Comparison of ENCODE assay signal across 1 cellular context in the genomic region with DNA sequence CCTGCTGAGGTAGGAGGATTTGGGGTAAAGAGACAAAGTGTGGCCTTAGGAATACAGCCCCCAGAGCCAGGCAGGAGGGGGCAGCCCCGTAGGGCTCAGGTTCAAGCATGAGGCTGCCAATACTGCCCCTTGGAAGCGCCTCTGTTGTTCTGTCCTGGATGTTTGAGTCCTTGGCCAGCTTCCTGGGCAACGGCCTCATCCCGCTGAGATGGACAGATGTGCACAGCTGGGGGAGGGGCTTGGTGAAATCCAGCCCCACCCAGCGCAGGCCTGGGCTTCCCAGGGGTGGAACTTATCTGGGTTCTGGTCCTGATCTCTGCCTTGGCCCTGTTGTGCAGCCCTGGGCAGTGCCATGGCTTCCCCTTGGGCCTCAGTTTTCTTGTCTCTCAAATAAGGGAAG.
TF ChIP-seq lines count a peak whose summit lies in the region.

No MANE protein-coding gene starts in this region.

TF ChIP-seq in GM23338, 12 proteins besides CTCF, POLR2A, EP300 and RAD21:
- TF ChIP-seq, protein P1, sequence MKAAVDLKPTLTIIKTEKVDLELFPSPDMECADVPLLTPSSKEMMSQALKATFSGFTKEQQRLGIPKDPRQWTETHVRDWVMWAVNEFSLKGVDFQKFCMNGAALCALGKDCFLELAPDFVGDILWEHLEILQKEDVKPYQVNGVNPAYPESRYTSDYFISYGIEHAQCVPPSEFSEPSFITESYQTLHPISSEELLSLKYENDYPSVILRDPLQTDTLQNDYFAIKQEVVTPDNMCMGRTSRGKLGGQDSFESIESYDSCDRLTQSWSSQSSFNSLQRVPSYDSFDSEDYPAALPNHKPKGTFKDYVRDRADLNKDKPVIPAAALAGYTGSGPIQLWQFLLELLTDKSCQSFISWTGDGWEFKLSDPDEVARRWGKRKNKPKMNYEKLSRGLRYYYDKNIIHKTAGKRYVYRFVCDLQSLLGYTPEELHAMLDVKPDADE (IDR thresholded peaks at IDR 0.05): no peak
- TF ChIP-seq, protein P2, sequence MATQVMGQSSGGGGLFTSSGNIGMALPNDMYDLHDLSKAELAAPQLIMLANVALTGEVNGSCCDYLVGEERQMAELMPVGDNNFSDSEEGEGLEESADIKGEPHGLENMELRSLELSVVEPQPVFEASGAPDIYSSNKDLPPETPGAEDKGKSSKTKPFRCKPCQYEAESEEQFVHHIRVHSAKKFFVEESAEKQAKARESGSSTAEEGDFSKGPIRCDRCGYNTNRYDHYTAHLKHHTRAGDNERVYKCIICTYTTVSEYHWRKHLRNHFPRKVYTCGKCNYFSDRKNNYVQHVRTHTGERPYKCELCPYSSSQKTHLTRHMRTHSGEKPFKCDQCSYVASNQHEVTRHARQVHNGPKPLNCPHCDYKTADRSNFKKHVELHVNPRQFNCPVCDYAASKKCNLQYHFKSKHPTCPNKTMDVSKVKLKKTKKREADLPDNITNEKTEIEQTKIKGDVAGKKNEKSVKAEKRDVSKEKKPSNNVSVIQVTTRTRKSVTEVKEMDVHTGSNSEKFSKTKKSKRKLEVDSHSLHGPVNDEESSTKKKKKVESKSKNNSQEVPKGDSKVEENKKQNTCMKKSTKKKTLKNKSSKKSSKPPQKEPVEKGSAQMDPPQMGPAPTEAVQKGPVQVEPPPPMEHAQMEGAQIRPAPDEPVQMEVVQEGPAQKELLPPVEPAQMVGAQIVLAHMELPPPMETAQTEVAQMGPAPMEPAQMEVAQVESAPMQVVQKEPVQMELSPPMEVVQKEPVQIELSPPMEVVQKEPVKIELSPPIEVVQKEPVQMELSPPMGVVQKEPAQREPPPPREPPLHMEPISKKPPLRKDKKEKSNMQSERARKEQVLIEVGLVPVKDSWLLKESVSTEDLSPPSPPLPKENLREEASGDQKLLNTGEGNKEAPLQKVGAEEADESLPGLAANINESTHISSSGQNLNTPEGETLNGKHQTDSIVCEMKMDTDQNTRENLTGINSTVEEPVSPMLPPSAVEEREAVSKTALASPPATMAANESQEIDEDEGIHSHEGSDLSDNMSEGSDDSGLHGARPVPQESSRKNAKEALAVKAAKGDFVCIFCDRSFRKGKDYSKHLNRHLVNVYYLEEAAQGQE (IDR thresholded peaks at IDR 0.05; ENCODE audit: unreplicated experiment): no peak
- TF ChIP-seq JUNB (IDR thresholded peaks at IDR 0.05; ENCODE audit: unreplicated experiment) (no peak), EZH2phosphoT487 (IDR thresholded peaks at IDR 0.05; ENCODE audit: unreplicated experiment) (no peak), POLR2AphosphoS5 (IDR thresholded peaks at IDR 0.05; ENCODE audit: low read depth) (no peak), NANOG (IDR thresholded peaks at IDR 0.05; ENCODE audit: borderline replicate concordance) (no peak), EZH2 (IDR thresholded peaks at IDR 0.05; ENCODE audit: low read depth, unreplicated experiment) (no peak), STAT1 (IDR thresholded peaks at IDR 0.05; ENCODE audit: unreplicated experiment) (no peak), ZNF114 (CRISPR knock-in tag; IDR thresholded peaks at IDR 0.05) (no peak), ZNF331 (CRISPR knock-in tag; IDR thresholded peaks at IDR 0.05; ENCODE audit: low read depth) (no peak), CREB1 (CRISPR knock-in tag; IDR thresholded peaks at IDR 0.05; ENCODE audit: low read depth) (no peak)
- TF ChIP-seq, protein P3, sequence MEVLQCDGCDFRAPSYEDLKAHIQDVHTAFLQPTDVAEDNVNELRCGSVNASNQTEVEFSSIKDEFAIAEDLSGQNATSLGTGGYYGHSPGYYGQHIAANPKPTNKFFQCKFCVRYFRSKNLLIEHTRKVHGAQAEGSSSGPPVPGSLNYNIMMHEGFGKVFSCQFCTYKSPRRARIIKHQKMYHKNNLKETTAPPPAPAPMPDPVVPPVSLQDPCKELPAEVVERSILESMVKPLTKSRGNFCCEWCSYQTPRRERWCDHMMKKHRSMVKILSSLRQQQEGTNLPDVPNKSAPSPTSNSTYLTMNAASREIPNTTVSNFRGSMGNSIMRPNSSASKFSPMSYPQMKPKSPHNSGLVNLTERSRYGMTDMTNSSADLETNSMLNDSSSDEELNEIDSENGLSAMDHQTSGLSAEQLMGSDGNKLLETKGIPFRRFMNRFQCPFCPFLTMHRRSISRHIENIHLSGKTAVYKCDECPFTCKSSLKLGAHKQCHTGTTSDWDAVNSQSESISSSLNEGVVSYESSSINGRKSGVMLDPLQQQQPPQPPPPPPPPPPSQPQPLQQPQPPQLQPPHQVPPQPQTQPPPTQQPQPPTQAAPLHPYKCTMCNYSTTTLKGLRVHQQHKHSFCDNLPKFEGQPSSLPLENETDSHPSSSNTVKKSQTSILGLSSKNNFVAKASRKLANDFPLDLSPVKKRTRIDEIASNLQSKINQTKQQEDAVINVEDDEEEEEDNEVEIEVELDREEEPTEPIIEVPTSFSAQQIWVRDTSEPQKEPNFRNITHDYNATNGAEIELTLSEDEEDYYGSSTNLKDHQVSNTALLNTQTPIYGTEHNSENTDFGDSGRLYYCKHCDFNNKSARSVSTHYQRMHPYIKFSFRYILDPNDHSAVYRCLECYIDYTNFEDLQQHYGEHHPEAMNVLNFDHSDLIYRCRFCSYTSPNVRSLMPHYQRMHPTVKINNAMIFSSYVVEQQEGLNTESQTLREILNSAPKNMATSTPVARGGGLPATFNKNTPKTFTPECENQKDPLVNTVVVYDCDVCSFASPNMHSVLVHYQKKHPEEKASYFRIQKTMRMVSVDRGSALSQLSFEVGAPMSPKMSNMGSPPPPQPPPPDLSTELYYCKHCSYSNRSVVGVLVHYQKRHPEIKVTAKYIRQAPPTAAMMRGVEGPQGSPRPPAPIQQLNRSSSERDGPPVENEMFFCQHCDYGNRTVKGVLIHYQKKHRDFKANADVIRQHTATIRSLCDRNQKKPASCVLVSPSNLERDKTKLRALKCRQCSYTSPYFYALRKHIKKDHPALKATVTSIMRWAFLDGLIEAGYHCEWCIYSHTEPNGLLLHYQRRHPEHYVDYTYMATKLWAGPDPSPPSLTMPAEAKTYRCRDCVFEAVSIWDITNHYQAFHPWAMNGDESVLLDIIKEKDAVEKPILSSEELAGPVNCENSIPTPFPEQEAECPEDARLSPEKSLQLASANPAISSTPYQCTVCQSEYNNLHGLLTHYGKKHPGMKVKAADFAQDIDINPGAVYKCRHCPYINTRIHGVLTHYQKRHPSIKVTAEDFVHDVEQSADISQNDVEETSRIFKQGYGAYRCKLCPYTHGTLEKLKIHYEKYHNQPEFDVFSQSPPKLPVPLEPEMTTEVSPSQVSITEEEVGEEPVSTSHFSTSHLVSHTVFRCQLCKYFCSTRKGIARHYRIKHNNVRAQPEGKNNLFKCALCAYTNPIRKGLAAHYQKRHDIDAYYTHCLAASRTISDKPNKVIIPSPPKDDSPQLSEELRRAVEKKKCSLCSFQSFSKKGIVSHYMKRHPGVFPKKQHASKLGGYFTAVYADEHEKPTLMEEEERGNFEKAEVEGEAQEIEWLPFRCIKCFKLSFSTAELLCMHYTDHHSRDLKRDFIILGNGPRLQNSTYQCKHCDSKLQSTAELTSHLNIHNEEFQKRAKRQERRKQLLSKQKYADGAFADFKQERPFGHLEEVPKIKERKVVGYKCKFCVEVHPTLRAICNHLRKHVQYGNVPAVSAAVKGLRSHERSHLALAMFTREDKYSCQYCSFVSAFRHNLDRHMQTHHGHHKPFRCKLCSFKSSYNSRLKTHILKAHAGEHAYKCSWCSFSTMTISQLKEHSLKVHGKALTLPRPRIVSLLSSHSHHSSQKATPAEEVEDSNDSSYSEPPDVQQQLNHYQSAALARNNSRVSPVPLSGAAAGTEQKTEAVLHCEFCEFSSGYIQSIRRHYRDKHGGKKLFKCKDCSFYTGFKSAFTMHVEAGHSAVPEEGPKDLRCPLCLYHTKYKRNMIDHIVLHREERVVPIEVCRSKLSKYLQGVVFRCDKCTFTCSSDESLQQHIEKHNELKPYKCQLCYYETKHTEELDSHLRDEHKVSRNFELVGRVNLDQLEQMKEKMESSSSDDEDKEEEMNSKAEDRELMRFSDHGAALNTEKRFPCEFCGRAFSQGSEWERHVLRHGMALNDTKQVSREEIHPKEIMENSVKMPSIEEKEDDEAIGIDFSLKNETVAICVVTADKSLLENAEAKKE (CRISPR knock-in tag; IDR thresholded peaks at IDR 0.05): no peak
